ENCODE assay signal across 29 cellular contexts in the genomic region with DNA sequence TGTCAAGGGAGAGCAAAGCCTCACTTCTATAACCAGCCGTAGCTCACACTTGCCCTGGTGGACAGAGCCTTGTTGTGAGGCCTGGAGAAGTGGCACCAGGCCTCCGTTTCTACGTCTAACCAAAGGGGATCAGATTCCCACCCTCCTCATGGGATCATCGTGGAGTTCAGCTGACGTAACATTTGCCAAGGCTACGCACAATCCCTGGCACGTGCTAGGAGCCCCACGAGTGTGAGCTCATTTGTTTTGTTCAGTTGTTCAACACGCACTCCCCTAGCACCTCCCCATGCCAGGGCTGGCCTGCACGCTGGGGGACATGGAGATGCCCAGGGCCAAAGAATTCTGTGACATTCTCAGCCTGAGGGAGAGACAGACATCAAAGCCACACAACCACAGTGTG. TPM values are rescaled to one million over a fixed set of nuclear protein-coding genes. Genes with fewer than 3 reads are reported as not detected.
"Had no signal": no experiment of that assay in that cellular context is flagged by ENCODE, and none has a peak within 500 bp of the region (broad histone marks: within the 10 kb centered on the region; RNA-seq: fewer than 3 reads in every experiment).

No MANE protein-coding gene starts in this region.

- H3K36me3 ChIP-seq: adrenal gland, breast epithelium, Peyer's patch had no signal

- H3K9me3 Mint-ChIP-seq: activated naive CD8-positive, alpha-beta T cell treated with anti-CD3 and anti-CD28 coated beads, Interleukin-2, amount 10 ng/mL, durations not matched to agents 7 days and 5 days; T-helper 1 cell treated with Interleukin-12 subunit alpha and Interleukin-12 subunit beta and Interleukin-4 antibody, amounts not matched to agents 30 μg/mL and 1 μg/mL, for 36 hours had no signal

- H3K9me3 ChIP-seq: adrenal gland, breast epithelium, Peyer's patch had no signal

- H3K36me3 Mint-ChIP-seq: activated naive CD8-positive, alpha-beta T cell treated with anti-CD3 and anti-CD28 coated beads, Interleukin-2, amount 10 ng/mL, durations not matched to agents 7 days and 5 days had no signal

- H3K27ac ChIP-seq: adrenal gland, breast epithelium, Peyer's patch had no signal

- H3K27ac Mint-ChIP-seq: activated CD8-positive, alpha-beta T cell treated with anti-CD3 and anti-CD28 coated beads, Interleukin-2, amount 10 ng/mL, durations not matched to agents 7 days and 5 days; activated naive CD8-positive, alpha-beta T cell treated with anti-CD3 and anti-CD28 coated beads, Interleukin-2, amount 10 ng/mL, durations not matched to agents 7 days and 5 days; T-helper 1 cell treated with Interleukin-12 subunit alpha and Interleukin-12 subunit beta and Interleukin-4 antibody, amounts not matched to agents 30 μg/mL and 1 μg/mL, for 36 hours had no signal

- H3K4me1 Mint-ChIP-seq: activated naive CD8-positive, alpha-beta T cell treated with anti-CD3 and anti-CD28 coated beads, Interleukin-2, amount 10 ng/mL, durations not matched to agents 7 days and 5 days had no signal

- H3K4me3 ChIP-seq: adrenal gland, breast epithelium, K562, Peyer's patch had no signal

- DNase-seq: activated CD4-positive, alpha-beta T cell treated with anti-CD3 and anti-CD28 coated beads for 48 hours; activated CD4-positive, alpha-beta T cell treated with anti-CD3 and anti-CD28 coated beads, Interleukin-2, amount 50 U/mL, for 4 hours; activated CD4-positive, CD25-positive, alpha-beta regulatory T cell treated with anti-CD3 and anti-CD28 coated beads, Interleukin-2, amount 50 U/mL, for 72 hours; activated CD8-positive, alpha-beta memory T cell treated with anti-CD3 and anti-CD28 coated beads, Interleukin-2, amount 50 U/mL, for 48 hours; activated CD8-positive, alpha-beta T cell treated with anti-CD3 and anti-CD28 coated beads, Interleukin-2, amount 10 ng/mL, durations not matched to agents 7 days and 5 days; activated naive CD4-positive, alpha-beta T cell treated with anti-CD3 and anti-CD28 coated beads, Interleukin-2, amount 50 U/mL, for 16 hours; activated naive CD8-positive, alpha-beta T cell treated with anti-CD3 and anti-CD28 coated beads, Interleukin-2, amount 10 ng/mL, durations not matched to agents 7 days and 5 days; activated T-cell treated with anti-CD3 and anti-CD28 coated beads, Interleukin-2, amount 50 U/mL, for 1 hour; adrenal gland; anterior cingulate cortex; central memory CD4-positive, alpha-beta T cell; Karpas-422; NCI-H1105 treated with DMSO at 0.1 percent for 48 hours; NCI-H146; NCI-H187 treated with DMSO at 0.1 percent for 48 hours; NCI-H2081 treated with DMSO at 0.1 percent for 48 hours; NCI-H2171; NCI-H2227 treated with DMSO at 0.1 percent for 48 hours; NCI-H526; NCI-H774; NK-92 treated with Interleukin-12 subunit alpha and Interleukin-12 subunit beta, amount 100 ng/mL, for 24 hours; OCI-M1; Peyer's patch; SHP77 treated with DMSO at 0.1 percent for 48 hours had no signal

- H3K4me3 Mint-ChIP-seq: activated CD8-positive, alpha-beta T cell treated with anti-CD3 and anti-CD28 coated beads, Interleukin-2, amount 10 ng/mL, durations not matched to agents 7 days and 5 days; activated naive CD8-positive, alpha-beta T cell treated with anti-CD3 and anti-CD28 coated beads, Interleukin-2, amount 10 ng/mL, durations not matched to agents 7 days and 5 days; T-helper 1 cell treated with Interleukin-12 subunit alpha and Interleukin-12 subunit beta and Interleukin-4 antibody, amounts not matched to agents 30 μg/mL and 1 μg/mL, for 36 hours had no signal

- ATAC-seq: activated CD8-positive, alpha-beta T cell treated with anti-CD3 and anti-CD28 coated beads, Interleukin-2, amount 10 ng/mL, durations not matched to agents 7 days and 5 days had no signal

RNA-seq across cellular contexts. Expression of a gene that starts 23.1 kb away (rescaled TPM):
- total RNA-seq: activated CD8-positive, alpha-beta T cell treated with anti-CD3 and anti-CD28 coated beads, Interleukin-2, amount 10 ng/mL, durations not matched to agents 7 days and 5 days; activated naive CD8-positive, alpha-beta T cell treated with anti-CD3 and anti-CD28 coated beads, Interleukin-2, amount 10 ng/mL, durations not matched to agents 7 days and 5 days; K562; NCI-H460; Peyer's patch; SK-MEL-5 had no signal
- polyA plus RNA-seq: K562 had no signal

RNA-seq across cellular contexts. Expression of a gene that starts 33.9 kb away (rescaled TPM):
- total RNA-seq: activated CD8-positive, alpha-beta T cell treated with anti-CD3 and anti-CD28 coated beads, Interleukin-2, amount 10 ng/mL, durations not matched to agents 7 days and 5 days; activated naive CD8-positive, alpha-beta T cell treated with anti-CD3 and anti-CD28 coated beads, Interleukin-2, amount 10 ng/mL, durations not matched to agents 7 days and 5 days; breast epithelium; NCI-H460; SK-MEL-5 had no signal
